In genomic region chr4:4289575-4289929, GRCh38 we compare ENCODE assay signal across 8 cellular contexts.
DNase-seq lines count a peak whose midpoint lies in the region; ATAC-seq and TF ChIP-seq lines count a peak whose summit lies in the region.

No MANE protein-coding gene starts in this region.

- CTCF ChIA-PET in HEK293 (lab: Yijun Ruan, JAX), result no interaction called here
- CTCF ChIA-PET in RWPE1 (lab: Yijun Ruan, JAX), result no interaction called here

- H3K27ac ChIP-seq in HEK293 (ENCODE audit: extremely low read depth, low read depth, low read length), result peak overlapping the region; percentile 51; the same call in 1 of the 2 replicates
- peak overlapping the region; percentile 74 for H3K27ac ChIP-seq in RWPE1

- TF ChIP-seq CTCF in HEK293 (tag by site-specific recombination; IDR thresholded peaks at IDR 0.05), result no peak
- no peak for TF ChIP-seq CTCF in RWPE1 (conservative IDR thresholded peaks at IDR 0.05; ENCODE audit: low read depth)
- TF ChIP-seq CTCF in fibroblast of pulmonary artery (IDR thresholded peaks at IDR 0.05; ENCODE audit: low read length, missing control alignments), result no peak
- TF ChIP-seq CTCF in retinal pigment epithelial cell (conservative IDR thresholded peaks at IDR 0.05; ENCODE audit: low read depth, low read length), result no peak

- POLR2A ChIA-PET in HEK293 (lab: Yijun Ruan, JAX), result interaction anchor here (0.6 to 1.3 kb wide), 6 partner anchors 9 to 50 kb away, joined by 3 to 4 read pairs (median 3); partner anchors contain the start of gene TMEM128
- POLR2A ChIA-PET in RWPE1 (lab: Yijun Ruan, JAX; ENCODE audit: low non-redundant PET), result no interaction called here

- DNase-seq in RWPE1 (ENCODE audit: low spot score) (peak; percentile 8), fibroblast of pulmonary artery (ENCODE audit: low read depth) (peak; percentile 19), retinal pigment epithelial cell (ENCODE audit: low read depth) (no peak), superior temporal gyrus (ENCODE audit: extremely low spot score) (no peak), NCI-H2029 treated with DMSO at 0.1 percent for 48 hours (lab: John Stamatoyannopoulos, UW) (no peak)
- DNase-seq in activated CD4-positive, CD25-positive, alpha-beta regulatory T cell (lab: John Stamatoyannopoulos, UW), result no peak

- no peaks in the 10 kb centered on the region for H3K9me3 ChIP-seq in HEK293 (ENCODE audit: control insufficient read depth, insufficient read depth, low read depth, low read length)

- peaks cover 0 to 30% of the 10 kb centered on the region in 2 experiments; a peak in 1 of 3 replicates for H3K36me3 ChIP-seq in HEK293 (ENCODE audit: control insufficient read depth in 2 of 2, insufficient read depth in 1 of 2, low read length in 2 of 2)

- peak overlapping the region; percentile 82 for H3K4me3 ChIP-seq in HEK293 (ENCODE audit: low read depth, low read length)
- peak overlapping the region; percentile 69 for H3K4me3 ChIP-seq in fibroblast of pulmonary artery (replicated peaks; ENCODE audit: low read depth, low read length)
- peak overlapping the region; percentile 92 for H3K4me3 ChIP-seq in retinal pigment epithelial cell (ENCODE audit: low read length)

- ATAC-seq in GM18498 (IDR thresholded peaks at IDR 0.05; ENCODE audit: unreplicated experiment), result peak; percentile 22

- peaks cover 4% of the 10 kb centered on the region; the same call in 1 of the 2 replicates for H3K4me1 ChIP-seq in HEK293 (ENCODE audit: control insufficient read depth, insufficient read depth, low read length)

TF ChIP-seq in HEK293, 187 proteins besides CTCF, POLR2A, EP300 and RAD21:
- 0 out of 2 replicates have a peak, but pooled peaks have one; percentile 29 for TF ChIP-seq ZNF449 (tag by site-specific recombination; IDR thresholded peaks at IDR 0.05)
- TF ChIP-seq TSHZ1 (tag by site-specific recombination; IDR thresholded peaks at IDR 0.05; ENCODE audit: borderline replicate concordance), result no peak
- no peak for TF ChIP-seq ZNF670 (tag by site-specific recombination; IDR thresholded peaks at IDR 0.05; ENCODE audit: low read depth)
- TF ChIP-seq ZNF501 (tag by site-specific recombination; IDR thresholded peaks at IDR 0.05), result no peak
- no peak for TF ChIP-seq ZNF692 (tag by site-specific recombination; IDR thresholded peaks at IDR 0.05)
TF ChIP-seq in HEK293: peak in this region for 1.

Comparison
In these comparisons a context has a peak if more than half of its experiments do, and no peak if none do; other contexts are left out.
1. DNase-seq: peak in RWPE1 (single experiment) and fibroblast of pulmonary artery (single experiment); none in retinal pigment epithelial cell (single experiment), superior temporal gyrus (single experiment), activated CD4-positive, CD25-positive, alpha-beta regulatory T cell (0 of 4) and NCI-H2029 treated with DMSO at 0.1 percent for 48 hours (single experiment).
2. Peak in every context shown above with its lines, with median percentiles within 50 percentile points of each other: H3K4me3 ChIP-seq.